Comparison of ENCODE assay signal across 11 cellular contexts in the genomic region with DNA sequence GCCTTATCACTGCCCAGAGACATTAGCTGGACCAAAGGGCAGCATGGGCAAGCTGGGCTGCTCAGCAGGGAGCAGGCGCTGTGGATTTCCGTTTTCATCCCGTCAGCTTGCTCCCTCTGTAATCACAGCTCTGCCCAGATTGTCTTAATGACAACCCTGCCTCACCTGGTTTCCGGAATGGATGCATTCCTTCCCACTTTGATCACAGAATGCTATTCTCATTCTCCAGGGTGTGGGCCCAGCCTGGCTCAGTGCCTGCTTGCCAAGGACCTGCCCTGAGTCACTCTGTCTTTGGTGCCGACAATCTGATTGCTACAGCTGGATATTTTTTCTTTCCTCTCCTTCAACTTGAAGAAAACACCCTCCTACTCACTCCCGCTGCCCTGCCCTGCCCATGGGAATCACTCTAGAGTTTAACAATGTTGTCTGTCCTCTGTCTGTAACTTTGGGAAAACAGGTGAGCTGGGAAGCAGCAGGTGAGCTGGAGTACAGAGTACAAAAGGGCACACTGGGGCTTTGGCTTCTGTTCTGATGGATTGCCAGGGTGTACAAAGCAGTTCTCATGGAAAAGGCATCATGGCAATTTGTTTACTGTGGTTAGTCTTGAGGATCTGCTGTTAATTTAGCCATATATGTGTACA.
DNase-seq lines count a peak whose midpoint lies in the region; ATAC-seq and TF ChIP-seq lines count a peak whose summit lies in the region.
"Had no signal": no experiment of that assay in that cellular context is flagged by ENCODE, and none has a peak within 500 bp of the region (broad histone marks: within the 10 kb centered on the region; RNA-seq: fewer than 3 reads in every experiment).

No MANE protein-coding gene starts in this region.

- CTCF ChIA-PET in HEK293 (lab: Yijun Ruan, JAX): interaction anchor here (0.6 to 2.9 kb wide), 7 partner anchors 10 to 319 kb away, joined by 3 to 12 read pairs (median 4); no protein-coding TSS in a partner anchor

- ATAC-seq in HG03108 (IDR thresholded peaks at IDR 0.05; ENCODE audit: unreplicated experiment) (no peak), HG03196 (IDR thresholded peaks at IDR 0.05; ENCODE audit: unreplicated experiment) (no peak)

- TF ChIP-seq CTCF in HEK293 (tag by site-specific recombination; IDR thresholded peaks at IDR 0.05): no peak

- POLR2A ChIA-PET in HEK293 (lab: Yijun Ruan, JAX): no interaction called here

- DNase-seq in NCI-H510A (lab: John Stamatoyannopoulos, UW) (peak; percentile 5), glomerular visceral epithelial cell (ENCODE audit: extremely low spot score) (peak; percentile 58), activated gamma-delta T cell (lab: John Stamatoyannopoulos, UW) (no peak)
- DNase-seq in stimulated activated CD4-positive, alpha-beta T cell treated with anti-CD3 and anti-CD28 coated beads, Interleukin-2, amount 100 ng/mL, for 48 hours: no peak
- DNase-seq: activated CD4-positive, alpha-beta T cell treated with anti-CD3 and anti-CD28 coated beads, Interleukin-2, amount 50 U/mL, for 1 hour; anterior cingulate cortex; nephron progenitor cell had no signal

- H3K9me3 ChIP-seq in HEK293 (ENCODE audit: control insufficient read depth, insufficient read depth, low read depth, low read length): no peaks in the 10 kb centered on the region

- H3K4me1 ChIP-seq in HEK293 (ENCODE audit: control insufficient read depth, insufficient read depth, low read length): no peaks in the 10 kb centered on the region; the same call in 1 of the 2 replicates

- no peaks in the 10 kb centered on the region for H3K36me3 ChIP-seq in HEK293 (ENCODE audit: control insufficient read depth in 2 of 2, insufficient read depth in 1 of 2, low read length in 2 of 2)

- H3K4me3 ChIP-seq in HEK293 (ENCODE audit: low read depth, low read length): no peak overlapping the region
- no peak overlapping the region for H3K4me3 ChIP-seq in skin epidermis

- H3K27ac ChIP-seq in HEK293 (ENCODE audit: extremely low read depth, low read depth, low read length): no peak overlapping the region
- H3K27ac ChIP-seq in skin epidermis: peak overlapping the region in 19 of 21 experiments; percentile 36 to 77 (median 60)

TF ChIP-seq in HEK293, 187 proteins besides CTCF, POLR2A, EP300 and RAD21:
- TF ChIP-seq, protein P1, sequence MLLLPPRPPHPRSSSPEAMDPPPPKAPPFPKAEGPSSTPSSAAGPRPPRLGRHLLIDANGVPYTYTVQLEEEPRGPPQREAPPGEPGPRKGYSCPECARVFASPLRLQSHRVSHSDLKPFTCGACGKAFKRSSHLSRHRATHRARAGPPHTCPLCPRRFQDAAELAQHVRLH (tag by site-specific recombination; IDR thresholded peaks at IDR 0.05): no peak
- TF ChIP-seq EGR2 (tag by site-specific recombination; IDR thresholded peaks at IDR 0.05; ENCODE audit: low read depth): 0 out of 2 replicates have a peak, but pooled peaks have one; percentile 11
- peak; percentile 84 for TF ChIP-seq ZFP69B (tag by site-specific recombination; IDR thresholded peaks at IDR 0.05)
- TF ChIP-seq, protein P2, sequence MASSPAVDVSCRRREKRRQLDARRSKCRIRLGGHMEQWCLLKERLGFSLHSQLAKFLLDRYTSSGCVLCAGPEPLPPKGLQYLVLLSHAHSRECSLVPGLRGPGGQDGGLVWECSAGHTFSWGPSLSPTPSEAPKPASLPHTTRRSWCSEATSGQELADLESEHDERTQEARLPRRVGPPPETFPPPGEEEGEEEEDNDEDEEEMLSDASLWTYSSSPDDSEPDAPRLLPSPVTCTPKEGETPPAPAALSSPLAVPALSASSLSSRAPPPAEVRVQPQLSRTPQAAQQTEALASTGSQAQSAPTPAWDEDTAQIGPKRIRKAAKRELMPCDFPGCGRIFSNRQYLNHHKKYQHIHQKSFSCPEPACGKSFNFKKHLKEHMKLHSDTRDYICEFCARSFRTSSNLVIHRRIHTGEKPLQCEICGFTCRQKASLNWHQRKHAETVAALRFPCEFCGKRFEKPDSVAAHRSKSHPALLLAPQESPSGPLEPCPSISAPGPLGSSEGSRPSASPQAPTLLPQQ (tag by site-specific recombination; IDR thresholded peaks at IDR 0.05): peak; percentile 94
- no peak for TF ChIP-seq ZEB2 (tag by site-specific recombination; IDR thresholded peaks at IDR 0.05)
- peak; percentile 81 for TF ChIP-seq SP7 (tag by site-specific recombination; IDR thresholded peaks at IDR 0.05)
- no peak for TF ChIP-seq ZNF266 (tag by site-specific recombination; IDR thresholded peaks at IDR 0.05; ENCODE audit: low read depth)
TF ChIP-seq in HEK293: peak in this region for 4.

Comparison
In these comparisons a context has a peak if more than half of its experiments do, and no peak if none do; other contexts are left out.
1. DNase-seq: peak in NCI-H510A (single experiment) and glomerular visceral epithelial cell (single experiment); none in activated gamma-delta T cell (single experiment) and stimulated activated CD4-positive, alpha-beta T cell treated with anti-CD3 and anti-CD28 coated beads, Interleukin-2, amount 100 ng/mL, for 48 hours (0 of 2).